ENCODE assay signal across 23 cellular contexts in genomic region chr6:167394820-167395219, GRCh38.
"Had no signal": no experiment of that assay in that cellular context is flagged by ENCODE, and none has a peak within 500 bp of the region (broad histone marks: within the 10 kb centered on the region; RNA-seq: fewer than 3 reads in every experiment).

No MANE protein-coding gene starts in this region.

- H3K27ac ChIP-seq: left lung, lower lobe of right lung, ovary, right atrium auricular region, sigmoid colon, tibial artery, uterus had no signal

- H3K4me1 ChIP-seq: left lung, lower lobe of right lung, right atrium auricular region, uterus had no signal

- FAIRE-seq: kidney, small intestine had no signal

- DNase-seq: hippocampal formation; left colon; left lung; lower lobe of right lung; mammary epithelial cell; mesenchymal stem cell; naive thymus-derived CD8-positive, alpha-beta T cell; ovary; sigmoid colon; small intestine; stimulated activated CD4-positive, alpha-beta T cell treated with anti-CD3 and anti-CD28 coated beads, Interleukin-1b, Interleukin-23, amount 100 ng/mL, for 48 hours; stimulated activated CD4-positive, alpha-beta T cell treated with anti-CD3 and anti-CD28 coated beads, Interleukin-2, amount 100 ng/mL, for 48 hours; stimulated activated CD4-positive, alpha-beta T cell treated with anti-CD3 and anti-CD28 coated beads, Interleukin-4, amount 100 ng/mL, for 4 hours; stimulated activated CD8-positive, alpha-beta memory T cell treated with anti-CD3 and anti-CD28 coated beads, Interleukin-4, amount 100 ng/mL, for 48 hours; stimulated activated naive CD4-positive, alpha-beta T cell treated with Interleukin-2 at 50 U/mL for 16 hours; stimulated activated naive CD8-positive, alpha-beta T cell treated with anti-CD3 and anti-CD28 coated beads, Interleukin-15, amount 100 ng/mL, for 72 hours; tibial artery; trophoblast cell; uterus had no signal

- ATAC-seq: left colon; lower lobe of right lung; naive thymus-derived CD8-positive, alpha-beta T cell; stimulated activated memory B cell treated with anti-CD40 and anti-IgM and Interleukin-4, amounts not matched to agents 10 μg/mL and 1 μg/mL and 100 μg/mL, for 72 hours; stimulated activated naive CD8-positive, alpha-beta T cell treated with anti-CD3 and anti-CD28 coated beads, Interleukin-15, amount 100 ng/mL, for 72 hours had no signal

- H3K27me3 ChIP-seq: left lung, ovary, right atrium auricular region, sigmoid colon, tibial artery, uterus had no signal

- H3K4me3 ChIP-seq: left lung, lower lobe of right lung, ovary, right atrium auricular region, sigmoid colon, thoracic aorta, tibial artery, uterus had no signal

- H3K36me3 ChIP-seq: left lung, lower lobe of right lung, ovary, right atrium auricular region, sigmoid colon, thoracic aorta, tibial artery, uterus had no signal

- H3K9me3 ChIP-seq: left lung, lower lobe of right lung, ovary, right atrium auricular region, sigmoid colon, thoracic aorta, tibial artery, uterus had no signal
